In the genomic region with DNA sequence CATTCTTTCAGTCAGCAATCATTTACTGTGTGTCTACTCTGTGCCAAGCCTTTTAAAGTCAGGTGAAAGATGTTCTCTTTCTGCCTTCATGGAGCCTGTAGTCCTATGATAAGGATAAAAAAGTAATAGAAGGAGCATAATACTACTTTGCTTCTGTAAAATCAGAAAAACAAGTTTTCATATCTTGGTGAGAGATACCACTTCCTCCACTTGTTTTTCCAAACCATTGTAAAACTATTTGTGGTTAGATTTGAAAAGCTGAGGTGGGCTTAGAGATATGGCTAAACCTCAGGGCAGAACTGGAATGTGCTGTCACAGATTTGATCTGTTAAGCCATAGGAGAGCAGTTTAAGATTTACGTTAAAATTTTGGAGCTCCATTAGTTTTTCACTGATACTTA, we compare ENCODE assay signal across 12 cellular contexts.
DNase-seq lines count a peak whose midpoint lies in the region; TF ChIP-seq lines count a peak whose summit lies in the region.
"Had no signal": no experiment of that assay in that cellular context is flagged by ENCODE, and none has a peak within 500 bp of the region (broad histone marks: within the 10 kb centered on the region; RNA-seq: fewer than 3 reads in every experiment).

No MANE protein-coding gene starts in this region.

- DNase-seq in Daoy (ENCODE audit: low read depth) (peak; percentile 34), choroid plexus epithelial cell (ENCODE audit: low read depth) (peak; percentile 44), glutamatergic neuron (no peak), kidney glomerular epithelial cell (lab: John Stamatoyannopoulos, UW) (no peak), HFFc6 (no peak), CD1c-positive myeloid dendritic cell (ENCODE audit: extremely low spot score) (no peak)
- DNase-seq in T-helper 2 cell treated with Interferon-gamma antibody and Interleukin-4, amounts not matched to agents 5 μg/mL and 100 μg/mL, for 36 hours (ENCODE audit: low spot score) = no peak
- DNase-seq: activated naive CD4-positive, alpha-beta T cell; central memory CD4-positive, alpha-beta T cell; NCI-H1694 had no signal

- H3K36me3 Mint-ChIP-seq in T-helper 2 cell treated with Interferon-gamma antibody and Interleukin-4, amounts not matched to agents 5 μg/mL and 100 μg/mL, for 36 hours (ENCODE audit: low read depth) = no peaks in the 10 kb centered on the region
- peaks cover 7% of the 10 kb centered on the region for H3K36me3 Mint-ChIP-seq in glutamatergic neuron (ENCODE audit: unreplicated experiment)
- peaks cover 14% of the 10 kb centered on the region for H3K36me3 Mint-ChIP-seq in HFFc6 (ENCODE audit: low read depth)

- peak overlapping the region; percentile 59 for H3K27ac ChIP-seq in 22Rv1

- peak overlapping the region; percentile 43 for H3K4me3 Mint-ChIP-seq in T-helper 2 cell treated with Interferon-gamma antibody and Interleukin-4, amounts not matched to agents 5 μg/mL and 100 μg/mL, for 36 hours
- H3K4me3 Mint-ChIP-seq in glutamatergic neuron (ENCODE audit: unreplicated experiment) (no peak overlapping the region), HFFc6 (no peak overlapping the region)
- H3K4me3 Mint-ChIP-seq: nephron had no signal

- H3K4me1 Mint-ChIP-seq in T-helper 2 cell treated with Interferon-gamma antibody and Interleukin-4, amounts not matched to agents 5 μg/mL and 100 μg/mL, for 36 hours (ENCODE audit: low read depth) = peaks cover 12% of the 10 kb centered on the region
- H3K4me1 Mint-ChIP-seq in glutamatergic neuron (ENCODE audit: low read depth, unreplicated experiment) (no peaks in the 10 kb centered on the region), HFFc6 (ENCODE audit: low read depth) (peaks cover 22% of the 10 kb centered on the region)
- H3K4me1 Mint-ChIP-seq: nephron had no signal

- H3K9me3 Mint-ChIP-seq in T-helper 2 cell treated with Interferon-gamma antibody and Interleukin-4, amounts not matched to agents 5 μg/mL and 100 μg/mL, for 36 hours = no peaks in the 10 kb centered on the region
- peaks cover 5% of the 10 kb centered on the region for H3K9me3 Mint-ChIP-seq in glutamatergic neuron (ENCODE audit: unreplicated experiment)
- H3K9me3 Mint-ChIP-seq in HFFc6 = no peaks in the 10 kb centered on the region
- H3K9me3 Mint-ChIP-seq: nephron had no signal

- no peak overlapping the region for H3K27ac Mint-ChIP-seq in T-helper 2 cell treated with Interferon-gamma antibody and Interleukin-4, amounts not matched to agents 5 μg/mL and 100 μg/mL, for 36 hours
- no peak overlapping the region for H3K27ac Mint-ChIP-seq in glutamatergic neuron (ENCODE audit: unreplicated experiment)
- H3K27ac Mint-ChIP-seq in HFFc6 = no peak overlapping the region

- TF ChIP-seq CTCF in 22Rv1 (IDR thresholded peaks at IDR 0.05) = no peak
- no peak for TF ChIP-seq CTCF in choroid plexus epithelial cell (conservative IDR thresholded peaks at IDR 0.05; ENCODE audit: low read depth, low read length)
- TF ChIP-seq CTCF in glutamatergic neuron (IDR thresholded peaks at IDR 0.05; ENCODE audit: partially characterized antibody, unreplicated experiment) = no peak
- TF ChIP-seq CTCF in HFFc6 (IDR thresholded peaks at IDR 0.05) = no peak

- no peak overlapping the region for H3K4me3 ChIP-seq in choroid plexus epithelial cell (ENCODE audit: low read depth, low read length)

- H3K27me3 Mint-ChIP-seq in T-helper 2 cell treated with Interferon-gamma antibody and Interleukin-4, amounts not matched to agents 5 μg/mL and 100 μg/mL, for 36 hours (ENCODE audit: low read depth) = no peaks in the 10 kb centered on the region
- peaks cover 4% of the 10 kb centered on the region for H3K27me3 Mint-ChIP-seq in glutamatergic neuron (ENCODE audit: unreplicated experiment)
- H3K27me3 Mint-ChIP-seq in HFFc6 (ENCODE audit: insufficient read depth) = peaks cover 3% of the 10 kb centered on the region

Comparison
In these comparisons a context has a peak if more than half of its experiments do, and no peak if none do; other contexts are left out.
1. DNase-seq: peak in Daoy (single experiment) and choroid plexus epithelial cell (single experiment); none in T-helper 2 cell treated with Interferon-gamma antibody and Interleukin-4, amounts not matched to agents 5 μg/mL and 100 μg/mL, for 36 hours (single experiment), glutamatergic neuron (single experiment), kidney glomerular epithelial cell (single experiment), HFFc6 (single experiment) and CD1c-positive myeloid dendritic cell (single experiment).